Comparison of ENCODE assay signal across 8 cellular contexts in genomic region chr1:27296773-27297214, GRCh38. TPM values are rescaled to one million over a fixed set of nuclear protein-coding genes. Genes with fewer than 3 reads are reported as not detected.
DNase-seq lines count a peak whose midpoint lies in the region; ATAC-seq, FAIRE-seq and TF ChIP-seq lines count a peak whose summit lies in the region.

No MANE protein-coding gene starts in this region.

- DNase-seq in CD4-positive, alpha-beta memory T cell, result peak in 4 of 5 donors; percentile 39 to 52 (median 46)
- peak; percentile 56 for DNase-seq in HTR-8/SVneo (ENCODE audit: insufficient read length, low spot score)
- DNase-seq in T follicular helper cell (ENCODE audit: low read depth), result peak; percentile 55
- peak; percentile 47 for DNase-seq in activated naive CD8-positive, alpha-beta T cell treated with anti-CD3 and anti-CD28 coated beads, Interleukin-2, amount 50 U/mL, for 16 hours (ENCODE audit: low read depth, low spot score)
- peak; percentile 61 to 83 (median 70) for DNase-seq in heart left ventricle
- DNase-seq in prostate gland (ENCODE audit: low spot score), result peak; percentile 52
- peak; percentile 74 for DNase-seq in ureter (ENCODE audit: low spot score)

- H3K9me3 ChIP-seq in CD4-positive, alpha-beta memory T cell (ENCODE audit: control insufficient read depth in 1 of 2, low read length in 2 of 2), result no peaks in the 10 kb centered on the region
- no peaks in the 10 kb centered on the region for H3K9me3 ChIP-seq in heart left ventricle
- H3K9me3 ChIP-seq in prostate gland, result no peaks in the 10 kb centered on the region

- FAIRE-seq in HTR-8/SVneo (lab: Jason Lieb, UNC), result peak; percentile 49

- H3K4me1 ChIP-seq in CD4-positive, alpha-beta memory T cell (ENCODE audit: insufficient read depth, low read length), result no peaks in the 10 kb centered on the region
- H3K4me1 ChIP-seq in heart left ventricle (peaks cover 3 to 44% (median 31%) of the 10 kb centered on the region in 12 donors), prostate gland (replicated peaks) (peaks cover 4% of the 10 kb centered on the region)

- ATAC-seq in heart left ventricle, result peak in 2 of 4 donors; percentile 13
- no peak for ATAC-seq in GM21723 (IDR thresholded peaks at IDR 0.05; ENCODE audit: unreplicated experiment)

- peaks cover 0 to 2% (median 1%) of the 10 kb centered on the region in 4 donors for H3K4me1 Mint-ChIP-seq in CD4-positive, alpha-beta memory T cell

- H3K4me3 Mint-ChIP-seq in CD4-positive, alpha-beta memory T cell, result no peak overlapping the region

- H3K4me3 ChIP-seq in CD4-positive, alpha-beta memory T cell (ENCODE audit: low read length in 2 of 2), result no peak overlapping the region
- H3K4me3 ChIP-seq in heart left ventricle (no peak overlapping the region), prostate gland (no peak overlapping the region)

- peaks cover 21 to 78% of the 10 kb centered on the region in 2 donors for H3K36me3 Mint-ChIP-seq in CD4-positive, alpha-beta memory T cell

- H3K27ac ChIP-seq in CD4-positive, alpha-beta memory T cell (ENCODE audit: low read depth, low read length), result no peak overlapping the region
- peak overlapping the region in 1 of 12 donors; percentile 85 for H3K27ac ChIP-seq in heart left ventricle
- no peak overlapping the region for H3K27ac ChIP-seq in prostate gland

- no peaks in the 10 kb centered on the region for H3K9me3 Mint-ChIP-seq in CD4-positive, alpha-beta memory T cell

- H3K36me3 ChIP-seq in CD4-positive, alpha-beta memory T cell (ENCODE audit: insufficient read depth, low read length), result peaks cover 47% of the 10 kb centered on the region
- H3K36me3 ChIP-seq in heart left ventricle (peaks cover 0 to 86% (median 71%) of the 10 kb centered on the region in 9 donors), prostate gland (peaks cover 0 to 3% of the 10 kb centered on the region in 2 donors)

- H3K27me3 ChIP-seq in CD4-positive, alpha-beta memory T cell (ENCODE audit: insufficient read depth, low read length), result no peaks in the 10 kb centered on the region
- H3K27me3 ChIP-seq in heart left ventricle (no peaks in the 10 kb centered on the region), prostate gland (replicated peaks; ENCODE audit: insufficient read depth) (no peaks in the 10 kb centered on the region)

- no peak for TF ChIP-seq POLR2A in heart left ventricle (IDR thresholded peaks at IDR 0.05)
- TF ChIP-seq POLR2A in prostate gland (IDR thresholded peaks at IDR 0.05), result no peak

- POLR2A ChIA-PET in CD4-positive, alpha-beta memory T cell (lab: Charles Lee; ENCODE audit: partially characterized antibody), result interaction anchor here (0.7 to 1.7 kb wide), 4 partner anchors 61 to 307 kb away, joined by 3 to 7 read pairs (median 4); partner anchors contain the start of genes AHDC1 and SLC9A1

- no peaks in the 10 kb centered on the region for H3K27me3 Mint-ChIP-seq in CD4-positive, alpha-beta memory T cell

- H3K27ac Mint-ChIP-seq in CD4-positive, alpha-beta memory T cell, result peak overlapping the region in 1 of 7 donors; percentile 31

- 18 to 39% (median 38%) methylated on average over 8 to 10 of the region's 10 CpGs for WGBS in heart left ventricle, 4 donors
- WGBS in prostate gland, result 39% methylated on average over 10 of the region's 10 CpGs

- TF ChIP-seq CTCF in heart left ventricle (IDR thresholded peaks at IDR 0.05) (peak; percentile 43 to 70 (median 60)), prostate gland (IDR thresholded peaks at IDR 0.05) (peak; percentile 38 to 62 (median 55))

- CTCF ChIA-PET in CD4-positive, alpha-beta memory T cell (lab: Charles Lee; ENCODE audit: partially characterized antibody), result interaction anchor here (0.6 to 12.1 kb wide), 56 partner anchors 9 to 410 kb away, joined by 3 to 325 read pairs (median 4); partner anchors contain the start of genes AHDC1, CD164L2, FCN3 and GPR3

- intact Hi-C loops in CD4-positive, alpha-beta memory T cell (cut with micrococcal nuclease), result loop anchor here (1.0 kb wide), 1 partner anchor 99 kb away; no protein-coding TSS in a partner anchor
- intact Hi-C loops in heart left ventricle (cut with DNase I), result loop anchor here in 5 of 10 donors (2.0 to 10.0 kb wide), 6 partner anchors 310 to 371 kb away; no protein-coding TSS in a partner anchor
- intact Hi-C loops in prostate gland (cut with DNase I), result no loop called here

RNA-seq across cellular contexts. Expression of gene TMEM222, which starts 25.2 kb away (rescaled TPM):
- 10 to 100 TPM; 44.4 to 45.4 TPM for total RNA-seq in CD4-positive, alpha-beta memory T cell
- 10 to 100 TPM; 55.4 to 80.9 TPM for polyA plus RNA-seq in CD4-positive, alpha-beta memory T cell
- total RNA-seq in heart left ventricle, result 10 to 100 TPM; 18.1 to 32.5 (median 25.9) TPM
- 10 to 100 TPM; 28.9 to 49.3 TPM for polyA plus RNA-seq in heart left ventricle
- 10 to 100 TPM; 49.6 to 59.5 TPM for total RNA-seq in prostate gland
- 54.1 TPM for total RNA-seq in ureter

RNA-seq across cellular contexts. Expression of gene SYTL1, which starts 45.0 kb away (rescaled TPM):
- 100 to 1,000 TPM; 146 to 158 TPM for total RNA-seq in CD4-positive, alpha-beta memory T cell
- polyA plus RNA-seq in CD4-positive, alpha-beta memory T cell, result 100 to 1,000 TPM in 1 of 2 donors, 10 to 100 TPM in 1; 99.7 to 141 TPM
- 1 to 10 TPM in 2 of 9 donors, under 1 TPM in 6, not detected in 1; 0.23 to 6.0 (median 0.46) TPM for total RNA-seq in heart left ventricle
- polyA plus RNA-seq in heart left ventricle, result 1 to 10 TPM in 1 of 2 donors, under 1 TPM in 1; 0.57 to 1.2 TPM
- 100 to 1,000 TPM in 1 of 2 donors, 10 to 100 TPM in 1; 94.7 to 217 TPM for total RNA-seq in prostate gland
- 93.6 TPM for total RNA-seq in ureter

Comparison
In these comparisons a context has a peak if more than half of its experiments do, and no peak if none do; other contexts are left out.
1. RNA of gene SYTL1, which starts 45.0 kb away (total RNA-seq): 94.7 to 217 TPM in prostate gland, 146 to 158 TPM in CD4-positive, alpha-beta memory T cell and 93.6 TPM in ureter (single experiment); 0.23 to 6.0 TPM in heart left ventricle; every median in the first group is over 10 times any median in the second.
2. Peak in every context shown above with its lines, with median percentiles within 50 percentile points of each other: DNase-seq.